Comparison of ENCODE assay signal across 14 cellular contexts in genomic region chr12:131112690-131113290, GRCh38.
A peak's percentile ranks its signal among the peaks of the same experiment; 100 is the strongest.
DNase-seq lines count a peak whose midpoint lies in the region; ATAC-seq and TF ChIP-seq lines count a peak whose summit lies in the region.
"Had no signal": no experiment of that assay in that cellular context is flagged by ENCODE, and none has a peak within 500 bp of the region (broad histone marks: within the 10 kb centered on the region; RNA-seq: fewer than 3 reads in every experiment).

No MANE protein-coding gene starts in this region.

- H3K9me3 Mint-ChIP-seq in activated T-helper 2 cell treated with anti-CD3 and anti-CD28 coated beads, Interferon-gamma antibody, Interleukin-2, Interleukin-4, amounts not matched to agents 10 μg/mL and 5 μg/mL and 100 μg/mL, durations not matched to agents 14 hours and 24 hours and 36 hours, result peaks cover 11% of the 10 kb centered on the region
- H3K9me3 Mint-ChIP-seq: activated naive CD4-positive, alpha-beta T cell treated with anti-CD3 and anti-CD28 coated beads, Interleukin-2, amount 50 U/mL, for 24 hours had no signal

- no peak overlapping the region for H3K4me3 Mint-ChIP-seq in activated T-helper 2 cell treated with anti-CD3 and anti-CD28 coated beads, Interferon-gamma antibody, Interleukin-2, Interleukin-4, amounts not matched to agents 10 μg/mL and 5 μg/mL and 100 μg/mL, durations not matched to agents 14 hours and 24 hours and 36 hours (ENCODE audit: low read depth)
- H3K4me3 Mint-ChIP-seq: activated naive CD4-positive, alpha-beta T cell treated with anti-CD3 and anti-CD28 coated beads, Interleukin-2, amount 50 U/mL, for 24 hours had no signal

- TF ChIP-seq CTCF in psoas muscle (IDR thresholded peaks at IDR 0.05) (no peak), GM10248 (IDR thresholded peaks at IDR 0.05; ENCODE audit: control extremely low read depth, extremely low read depth, low read depth, missing control alignments) (no peak)

- peak; percentile 43 for DNase-seq in AG08395 (ENCODE audit: low spot score)
- DNase-seq in EH (ENCODE audit: low read depth), result peak; percentile 11
- no peak for DNase-seq in activated T-helper 2 cell treated with anti-CD3 and anti-CD28 coated beads, Interferon-gamma antibody, Interleukin-2, Interleukin-4, amounts not matched to agents 10 μg/mL and 5 μg/mL and 100 μg/mL, durations not matched to agents 14 hours and 24 hours and 36 hours (ENCODE audit: low spot score)
- DNase-seq in psoas muscle, result peak; percentile 12 to 17
- DNase-seq in GM10248 (ENCODE audit: extremely low spot score), result no peak
- DNase-seq: effector CD4-positive, alpha-beta T cell; GOT3; NCI-H187 treated with DMSO at 0.1 percent for 48 hours; stimulated activated CD4-positive, alpha-beta T cell treated with anti-CD3 and anti-CD28 coated beads, Interleukin-1b, Interleukin-23, amount 100 ng/mL, for 48 hours; T-helper 9 cell had no signal

- peaks cover 6% of the 10 kb centered on the region for H3K4me1 Mint-ChIP-seq in activated T-helper 2 cell treated with anti-CD3 and anti-CD28 coated beads, Interferon-gamma antibody, Interleukin-2, Interleukin-4, amounts not matched to agents 10 μg/mL and 5 μg/mL and 100 μg/mL, durations not matched to agents 14 hours and 24 hours and 36 hours (ENCODE audit: low read depth)
- H3K4me1 Mint-ChIP-seq: activated naive CD4-positive, alpha-beta T cell treated with anti-CD3 and anti-CD28 coated beads, Interleukin-2, amount 50 U/mL, for 24 hours had no signal

- H3K4me1 ChIP-seq in psoas muscle, result no peaks in the 10 kb centered on the region

- no peaks in the 10 kb centered on the region for H3K27me3 ChIP-seq in psoas muscle (ENCODE audit: insufficient read depth in 3 of 3, low read length in 2 of 3)
- H3K27me3 ChIP-seq: heart left ventricle had no signal

- no peak overlapping the region for H3K27ac ChIP-seq in psoas muscle
- H3K27ac ChIP-seq: heart left ventricle had no signal

- H3K9me3 ChIP-seq in psoas muscle, result no peaks in the 10 kb centered on the region
- H3K9me3 ChIP-seq: heart left ventricle had no signal

- 80 to 87% (median 82%) methylated on average over 4 of the region's 4 CpGs for WGBS in psoas muscle, 3 donors

- peak overlapping the region; percentile 29 for H3K27ac Mint-ChIP-seq in activated T-helper 2 cell treated with anti-CD3 and anti-CD28 coated beads, Interferon-gamma antibody, Interleukin-2, Interleukin-4, amounts not matched to agents 10 μg/mL and 5 μg/mL and 100 μg/mL, durations not matched to agents 14 hours and 24 hours and 36 hours
- H3K27ac Mint-ChIP-seq: activated naive CD4-positive, alpha-beta T cell treated with anti-CD3 and anti-CD28 coated beads, Interleukin-2, amount 50 U/mL, for 24 hours had no signal

- no peak overlapping the region for H3K4me3 ChIP-seq in psoas muscle
- H3K4me3 ChIP-seq: heart left ventricle had no signal

- POLR2A ChIA-PET in GM10248 (lab: Yijun Ruan, JAX), result no interaction called here

- ATAC-seq in psoas muscle (no peak), esophagus mucosa (no peak), GM19463 (IDR thresholded peaks at IDR 0.05; ENCODE audit: unreplicated experiment) (no peak)

- no peaks in the 10 kb centered on the region for H3K36me3 ChIP-seq in psoas muscle (ENCODE audit: insufficient read depth in 1 of 2, low read depth in 1 of 2)

- no peaks in the 10 kb centered on the region for H3K27me3 Mint-ChIP-seq in activated T-helper 2 cell treated with anti-CD3 and anti-CD28 coated beads, Interferon-gamma antibody, Interleukin-2, Interleukin-4, amounts not matched to agents 10 μg/mL and 5 μg/mL and 100 μg/mL, durations not matched to agents 14 hours and 24 hours and 36 hours (ENCODE audit: low read depth)
- H3K27me3 Mint-ChIP-seq: activated naive CD4-positive, alpha-beta T cell treated with anti-CD3 and anti-CD28 coated beads, Interleukin-2, amount 50 U/mL, for 24 hours had no signal

- CTCF ChIA-PET in GM10248 (lab: Yijun Ruan, JAX), result interaction anchor here (1.2 to 9.2 kb wide), 4 partner anchors 8 to 718 kb away, joined by 3 to 88 read pairs (median 16); no protein-coding TSS in a partner anchor

- no peaks in the 10 kb centered on the region for H3K36me3 Mint-ChIP-seq in activated T-helper 2 cell treated with anti-CD3 and anti-CD28 coated beads, Interferon-gamma antibody, Interleukin-2, Interleukin-4, amounts not matched to agents 10 μg/mL and 5 μg/mL and 100 μg/mL, durations not matched to agents 14 hours and 24 hours and 36 hours (ENCODE audit: low read depth)

- intact Hi-C loops in activated T-helper 2 cell treated with anti-CD3 and anti-CD28 coated beads, Interferon-gamma antibody, Interleukin-2, Interleukin-4, amounts not matched to agents 10 μg/mL and 5 μg/mL and 100 μg/mL, durations not matched to agents 14 hours and 24 hours and 36 hours (cut with micrococcal nuclease), result no loop called here
- intact Hi-C loops in psoas muscle (cut with DNase I), result no loop called here

Comparison
In these comparisons a context has a peak if more than half of its experiments do, and no peak if none do; other contexts are left out.
1. DNase-seq: peak in AG08395 (single experiment), EH (single experiment) and psoas muscle (2 of 2); none in activated T-helper 2 cell treated with anti-CD3 and anti-CD28 coated beads, Interferon-gamma antibody, Interleukin-2, Interleukin-4, amounts not matched to agents 10 μg/mL and 5 μg/mL and 100 μg/mL, durations not matched to agents 14 hours and 24 hours and 36 hours (single experiment) and GM10248 (single experiment).